In genomic region chr17:78034429-78035091, GRCh38 we compare ENCODE assay signal across 3 cellular contexts.
TF ChIP-seq lines count a peak whose summit lies in the region.

No MANE protein-coding gene starts in this region.

TF ChIP-seq in SK-N-SH, 30 proteins besides CTCF, POLR2A, EP300 and RAD21:
- TF ChIP-seq, protein P1, sequence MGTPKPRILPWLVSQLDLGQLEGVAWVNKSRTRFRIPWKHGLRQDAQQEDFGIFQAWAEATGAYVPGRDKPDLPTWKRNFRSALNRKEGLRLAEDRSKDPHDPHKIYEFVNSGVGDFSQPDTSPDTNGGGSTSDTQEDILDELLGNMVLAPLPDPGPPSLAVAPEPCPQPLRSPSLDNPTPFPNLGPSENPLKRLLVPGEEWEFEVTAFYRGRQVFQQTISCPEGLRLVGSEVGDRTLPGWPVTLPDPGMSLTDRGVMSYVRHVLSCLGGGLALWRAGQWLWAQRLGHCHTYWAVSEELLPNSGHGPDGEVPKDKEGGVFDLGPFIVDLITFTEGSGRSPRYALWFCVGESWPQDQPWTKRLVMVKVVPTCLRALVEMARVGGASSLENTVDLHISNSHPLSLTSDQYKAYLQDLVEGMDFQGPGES (IDR thresholded peaks at IDR 0.05; ENCODE audit: low read depth, low read length), result no peak
- no peak for TF ChIP-seq YY1 (IDR thresholded peaks at IDR 0.05; ENCODE audit: low read depth)
- TF ChIP-seq JUND (IDR thresholded peaks at IDR 0.05), result peak; percentile 19; the same call in 1 of the 2 replicates
- peak; percentile 54; the same call in 1 of the 2 replicates for TF ChIP-seq PBX3 (IDR thresholded peaks at IDR 0.05)
- peak; percentile 61; the same call in 1 of the 2 replicates for TF ChIP-seq FOSL2 (IDR thresholded peaks at IDR 0.05; ENCODE audit: borderline replicate concordance, low read depth)
- no peak for TF ChIP-seq RXRA (IDR thresholded peaks at IDR 0.05; ENCODE audit: borderline replicate concordance, low read depth)
- peak; percentile 5; the same call in 1 of the 2 replicates for TF ChIP-seq NFIC (IDR thresholded peaks at IDR 0.05; ENCODE audit: borderline replicate concordance)
- no peak for TF ChIP-seq TEAD4 (IDR thresholded peaks at IDR 0.05; ENCODE audit: borderline replicate concordance, insufficient read depth)

TF ChIP-seq in SK-N-SH treated with all-trans-retinoic acid at 6 μM for 48 hours, 23 proteins besides CTCF, POLR2A, EP300 and RAD21:
- TF ChIP-seq, protein P2, sequence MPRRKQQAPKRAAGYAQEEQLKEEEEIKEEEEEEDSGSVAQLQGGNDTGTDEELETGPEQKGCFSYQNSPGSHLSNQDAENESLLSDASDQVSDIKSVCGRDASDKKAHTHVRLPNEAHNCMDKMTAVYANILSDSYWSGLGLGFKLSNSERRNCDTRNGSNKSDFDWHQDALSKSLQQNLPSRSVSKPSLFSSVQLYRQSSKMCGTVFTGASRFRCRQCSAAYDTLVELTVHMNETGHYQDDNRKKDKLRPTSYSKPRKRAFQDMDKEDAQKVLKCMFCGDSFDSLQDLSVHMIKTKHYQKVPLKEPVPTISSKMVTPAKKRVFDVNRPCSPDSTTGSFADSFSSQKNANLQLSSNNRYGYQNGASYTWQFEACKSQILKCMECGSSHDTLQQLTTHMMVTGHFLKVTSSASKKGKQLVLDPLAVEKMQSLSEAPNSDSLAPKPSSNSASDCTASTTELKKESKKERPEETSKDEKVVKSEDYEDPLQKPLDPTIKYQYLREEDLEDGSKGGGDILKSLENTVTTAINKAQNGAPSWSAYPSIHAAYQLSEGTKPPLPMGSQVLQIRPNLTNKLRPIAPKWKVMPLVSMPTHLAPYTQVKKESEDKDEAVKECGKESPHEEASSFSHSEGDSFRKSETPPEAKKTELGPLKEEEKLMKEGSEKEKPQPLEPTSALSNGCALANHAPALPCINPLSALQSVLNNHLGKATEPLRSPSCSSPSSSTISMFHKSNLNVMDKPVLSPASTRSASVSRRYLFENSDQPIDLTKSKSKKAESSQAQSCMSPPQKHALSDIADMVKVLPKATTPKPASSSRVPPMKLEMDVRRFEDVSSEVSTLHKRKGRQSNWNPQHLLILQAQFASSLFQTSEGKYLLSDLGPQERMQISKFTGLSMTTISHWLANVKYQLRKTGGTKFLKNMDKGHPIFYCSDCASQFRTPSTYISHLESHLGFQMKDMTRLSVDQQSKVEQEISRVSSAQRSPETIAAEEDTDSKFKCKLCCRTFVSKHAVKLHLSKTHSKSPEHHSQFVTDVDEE (CRISPR knock-in tag; IDR thresholded peaks at IDR 0.05), result no peak
- TF ChIP-seq ZNF70 (CRISPR knock-in tag; IDR thresholded peaks at IDR 0.05), result no peak
- TF ChIP-seq CSRNP3 (CRISPR knock-in tag; IDR thresholded peaks at IDR 0.05), result no peak
- no peak for TF ChIP-seq BACH2 (CRISPR knock-in tag; IDR thresholded peaks at IDR 0.05; ENCODE audit: borderline replicate concordance)
- TF ChIP-seq, protein P3, sequence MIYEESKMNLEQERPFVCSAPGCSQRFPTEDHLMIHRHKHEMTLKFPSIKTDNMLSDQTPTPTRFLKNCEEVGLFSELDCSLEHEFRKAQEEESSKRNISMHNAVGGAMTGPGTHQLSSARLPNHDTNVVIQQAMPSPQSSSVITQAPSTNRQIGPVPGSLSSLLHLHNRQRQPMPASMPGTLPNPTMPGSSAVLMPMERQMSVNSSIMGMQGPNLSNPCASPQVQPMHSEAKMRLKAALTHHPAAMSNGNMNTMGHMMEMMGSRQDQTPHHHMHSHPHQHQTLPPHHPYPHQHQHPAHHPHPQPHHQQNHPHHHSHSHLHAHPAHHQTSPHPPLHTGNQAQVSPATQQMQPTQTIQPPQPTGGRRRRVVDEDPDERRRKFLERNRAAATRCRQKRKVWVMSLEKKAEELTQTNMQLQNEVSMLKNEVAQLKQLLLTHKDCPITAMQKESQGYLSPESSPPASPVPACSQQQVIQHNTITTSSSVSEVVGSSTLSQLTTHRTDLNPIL (CRISPR knock-in tag; IDR thresholded peaks at IDR 0.05; ENCODE audit: low read depth), result no peak
- TF ChIP-seq, protein P4, sequence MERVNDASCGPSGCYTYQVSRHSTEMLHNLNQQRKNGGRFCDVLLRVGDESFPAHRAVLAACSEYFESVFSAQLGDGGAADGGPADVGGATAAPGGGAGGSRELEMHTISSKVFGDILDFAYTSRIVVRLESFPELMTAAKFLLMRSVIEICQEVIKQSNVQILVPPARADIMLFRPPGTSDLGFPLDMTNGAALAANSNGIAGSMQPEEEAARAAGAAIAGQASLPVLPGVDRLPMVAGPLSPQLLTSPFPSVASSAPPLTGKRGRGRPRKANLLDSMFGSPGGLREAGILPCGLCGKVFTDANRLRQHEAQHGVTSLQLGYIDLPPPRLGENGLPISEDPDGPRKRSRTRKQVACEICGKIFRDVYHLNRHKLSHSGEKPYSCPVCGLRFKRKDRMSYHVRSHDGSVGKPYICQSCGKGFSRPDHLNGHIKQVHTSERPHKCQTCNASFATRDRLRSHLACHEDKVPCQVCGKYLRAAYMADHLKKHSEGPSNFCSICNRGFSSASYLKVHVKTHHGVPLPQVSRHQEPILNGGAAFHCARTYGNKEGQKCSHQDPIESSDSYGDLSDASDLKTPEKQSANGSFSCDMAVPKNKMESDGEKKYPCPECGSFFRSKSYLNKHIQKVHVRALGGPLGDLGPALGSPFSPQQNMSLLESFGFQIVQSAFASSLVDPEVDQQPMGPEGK (CRISPR knock-in tag; IDR thresholded peaks at IDR 0.05; ENCODE audit: borderline replicate concordance), result no peak
- TF ChIP-seq CSDC2 (CRISPR knock-in tag; IDR thresholded peaks at IDR 0.05), result no peak
- TF ChIP-seq ISL1 (CRISPR knock-in tag; IDR thresholded peaks at IDR 0.05), result no peak
- no peak for TF ChIP-seq ZC3H10 (CRISPR knock-in tag; IDR thresholded peaks at IDR 0.05)
- TF ChIP-seq POU6F1 (CRISPR knock-in tag; IDR thresholded peaks at IDR 0.05; ENCODE audit: borderline replicate concordance, low read depth), result no peak

TF ChIP-seq in K562, 482 proteins besides CTCF, POLR2A, EP300 and RAD21 (continued from another document):
- no peak for TF ChIP-seq RAD51 (IDR thresholded peaks at IDR 0.05; ENCODE audit: borderline replicate concordance, low read depth)
- TF ChIP-seq ZNF77 (CRISPR knock-in tag; IDR thresholded peaks at IDR 0.05), result no peak
- no peak for TF ChIP-seq ZNF644 (tag; IDR thresholded peaks at IDR 0.05; ENCODE audit: low read depth)
- no peak for TF ChIP-seq TARDBP (IDR thresholded peaks at IDR 0.05)
- peak; percentile 76 for TF ChIP-seq MAFG (tag; conservative IDR thresholded peaks at IDR 0.05)
- TF ChIP-seq NR4A1 (CRISPR knock-in tag; IDR thresholded peaks at IDR 0.05), result no peak
- TF ChIP-seq NR4A1 (tag; IDR thresholded peaks at IDR 0.05), result no peak
- TF ChIP-seq RB1 (IDR thresholded peaks at IDR 0.05; ENCODE audit: low read depth), result no peak
- TF ChIP-seq NFE2L1 (tag; IDR thresholded peaks at IDR 0.05; ENCODE audit: borderline replicate concordance, low read depth), result peak; percentile 6; the same call in 1 of the 2 replicates
- TF ChIP-seq STAT5B (CRISPR knock-in tag; IDR thresholded peaks at IDR 0.05), result no peak
- no peak for TF ChIP-seq MYNN (IDR thresholded peaks at IDR 0.05)
- TF ChIP-seq MYNN (CRISPR knock-in tag; IDR thresholded peaks at IDR 0.05), result no peak
- no peak for TF ChIP-seq RCOR1 (IDR thresholded peaks at IDR 0.05; ENCODE audit: borderline replicate concordance in 1 of 2, low read depth in 2 of 2, low read length in 2 of 2)
- TF ChIP-seq RBM34 (IDR thresholded peaks at IDR 0.05; ENCODE audit: borderline replicate concordance, insufficient read depth, low read length), result no peak
- TF ChIP-seq FOXA3 (CRISPR knock-in tag; conservative IDR thresholded peaks at IDR 0.05 in 1 of 2, IDR thresholded peaks at IDR 0.05 in 1 of 2), result no peak
- TF ChIP-seq RBM39 (optimal IDR thresholded peaks at IDR 0.05; ENCODE audit: low read depth, low read length), result no peak
- no peak for TF ChIP-seq THAP7 (CRISPR knock-in tag; IDR thresholded peaks at IDR 0.05)
- no peak for TF ChIP-seq ESRRB (CRISPR knock-in tag; IDR thresholded peaks at IDR 0.05; ENCODE audit: borderline replicate concordance)
- no peak for TF ChIP-seq TOE1 (IDR thresholded peaks at IDR 0.05; ENCODE audit: borderline replicate concordance)
- TF ChIP-seq TOE1 (CRISPR knock-in tag; IDR thresholded peaks at IDR 0.05; ENCODE audit: borderline replicate concordance, low read depth), result no peak
- no peak for TF ChIP-seq RUNX1 (IDR thresholded peaks at IDR 0.05; ENCODE audit: low read depth)
- no peak for TF ChIP-seq SRSF9 (IDR thresholded peaks at IDR 0.05; ENCODE audit: borderline replicate concordance, low read depth, low read length)
